8 cellular contexts compared by ENCODE assay signal in the genomic region with DNA sequence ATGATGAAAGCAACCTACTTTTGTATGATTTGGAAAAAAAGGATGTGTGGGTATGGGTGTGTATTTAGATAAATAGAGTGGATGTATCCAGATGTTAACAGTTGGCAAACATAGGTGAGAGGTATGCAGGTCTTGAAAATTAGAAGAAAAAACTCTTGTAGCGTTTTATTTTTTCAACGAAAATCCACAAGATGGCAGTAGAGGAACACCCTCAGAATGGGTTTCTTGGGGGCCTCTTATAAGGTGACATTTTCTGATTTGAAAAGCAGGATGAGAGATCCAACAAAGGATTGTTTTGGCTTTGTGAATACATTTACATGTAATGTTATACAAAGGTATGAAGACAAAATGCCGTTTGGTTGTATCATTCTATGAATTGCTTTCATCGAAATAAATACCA.
DNase-seq lines count a peak whose midpoint lies in the region; ATAC-seq and TF ChIP-seq lines count a peak whose summit lies in the region.

No MANE protein-coding gene starts in this region.

- no peak overlapping the region for H3K4me3 ChIP-seq in astrocyte of the spinal cord (ENCODE audit: low read depth, low read length)
- H3K4me3 ChIP-seq in lower lobe of right lung = no peak overlapping the region

- no peaks in the 10 kb centered on the region for H3K36me3 ChIP-seq in lower lobe of right lung

- no peaks in the 10 kb centered on the region for H3K27me3 ChIP-seq in lower lobe of right lung (ENCODE audit: low read depth)

- peak; percentile 18 for TF ChIP-seq CTCF in GM13976 (IDR thresholded peaks at IDR 0.05; ENCODE audit: borderline replicate concordance, control extremely low read depth, extremely low read depth, insufficient read depth, missing control alignments)
- peak; percentile 52 for TF ChIP-seq CTCF in astrocyte of the spinal cord (IDR thresholded peaks at IDR 0.05; ENCODE audit: low read depth, low read length)
- peak; percentile 37 for TF ChIP-seq CTCF in lower lobe of right lung (IDR thresholded peaks at IDR 0.05)

- DNase-seq in AML-193 (lab: John Stamatoyannopoulos, UW) (peak; percentile 12 to 25), GM13976 (ENCODE audit: low spot score) (peak; percentile 22), NCI-H1694 (lab: John Stamatoyannopoulos, UW) (peak; percentile 66), astrocyte of the spinal cord (ENCODE audit: low read depth, low spot score) (peak; percentile 41), lower lobe of right lung (no peak), mesenteric fat pad (ENCODE audit: low spot score) (no peak)
- DNase-seq in activated naive CD4-positive, alpha-beta T cell treated with Interleukin-2 at 50 U/mL for 16 hours = no peak

- no peaks in the 10 kb centered on the region for H3K9me3 ChIP-seq in lower lobe of right lung

- intact Hi-C loops in lower lobe of right lung (cut with DNase I) = no loop called here

- no peaks in the 10 kb centered on the region for H3K4me1 ChIP-seq in lower lobe of right lung

- ATAC-seq in lower lobe of right lung = no peak
- ATAC-seq in GM18511 (IDR thresholded peaks at IDR 0.05; ENCODE audit: unreplicated experiment) = no peak

- no peak overlapping the region for H3K27ac ChIP-seq in lower lobe of right lung

- in situ Hi-C loops in GM13976 (cut with MboI; ENCODE audit: low sequenced_read_pairs, unreplicated experiment) = loop anchor here (25.0 kb wide), 1 partner anchor 1413 kb away; no protein-coding TSS in a partner anchor
- in situ Hi-C loops in astrocyte of the spinal cord (cut with HindIII; ENCODE audit: low sequenced_read_pairs) = no loop called here

Comparison
In these comparisons a context has a peak if more than half of its experiments do, and no peak if none do; other contexts are left out.
1. DNase-seq: peak in AML-193 (2 of 2), GM13976 (single experiment), NCI-H1694 (single experiment) and astrocyte of the spinal cord (single experiment); none in lower lobe of right lung (single experiment), activated naive CD4-positive, alpha-beta T cell treated with Interleukin-2 at 50 U/mL for 16 hours (single experiment) and mesenteric fat pad (single experiment).
2. Peak in every context shown above with its lines, with median percentiles within 50 percentile points of each other: CTCF ChIP-seq.